18 cellular contexts compared by ENCODE assay signal in genomic region chr5:172509405-172509781, GRCh38. TPM values are rescaled to one million over a fixed set of nuclear protein-coding genes. Genes with fewer than 3 reads are reported as not detected.
DNase-seq lines count a peak whose midpoint lies in the region; ATAC-seq and TF ChIP-seq lines count a peak whose summit lies in the region.
"Had no signal": no experiment of that assay in that cellular context is flagged by ENCODE, and none has a peak within 500 bp of the region (broad histone marks: within the 10 kb centered on the region; RNA-seq: fewer than 3 reads in every experiment).

No MANE protein-coding gene starts in this region.

- intact Hi-C loops in activated CD8-positive, alpha-beta T cell treated with anti-CD3 and anti-CD28 coated beads for 36 hours (cut with micrococcal nuclease) = no loop called here
- intact Hi-C loops in cardiac septum (cut with DNase I) = loop anchor here (5.0 kb wide), 1 partner anchor 73 kb away; no protein-coding TSS in a partner anchor
- intact Hi-C loops in transverse colon (cut with DNase I; ENCODE audit: low total_unique reads) = no loop called here

- H3K4me3 Mint-ChIP-seq in activated CD8-positive, alpha-beta T cell treated with anti-CD3 and anti-CD28 coated beads, Interleukin-2, amount 10 ng/mL, durations not matched to agents 7 days and 5 days = no peak overlapping the region
- no peak overlapping the region for H3K4me3 Mint-ChIP-seq in activated CD8-positive, alpha-beta T cell treated with anti-CD3 and anti-CD28 coated beads for 36 hours
- H3K4me3 Mint-ChIP-seq in nephron progenitor cell = no peak overlapping the region
- H3K4me3 Mint-ChIP-seq: activated naive CD8-positive, alpha-beta T cell treated with anti-CD3 and anti-CD28 coated beads, Interleukin-2, amount 10 ng/mL, durations not matched to agents 7 days and 5 days; activated T-cell treated with anti-CD3 and anti-CD28 coated beads, Interleukin-2, amount 50 U/mL, for 24 hours; CD4-positive, alpha-beta T cell; T-helper 1 cell treated with Interleukin-12 subunit alpha and Interleukin-12 subunit beta and Interleukin-4 antibody, amounts not matched to agents 30 μg/mL and 1 μg/mL, for 36 hours had no signal

- peaks cover 6 to 9% (median 8%) of the 10 kb centered on the region in 4 donors for H3K4me1 ChIP-seq in transverse colon

- TF ChIP-seq CTCF in activated CD8-positive, alpha-beta T cell treated with anti-CD3 and anti-CD28 coated beads for 36 hours (IDR thresholded peaks at IDR 0.05) = no peak
- TF ChIP-seq CTCF in nephron progenitor cell (IDR thresholded peaks at IDR 0.05) = no peak
- no peak for TF ChIP-seq CTCF in transverse colon (IDR thresholded peaks at IDR 0.05)

- DNase-seq in activated CD8-positive, alpha-beta T cell treated with anti-CD3 and anti-CD28 coated beads, Interleukin-2, amount 10 ng/mL, durations not matched to agents 7 days and 5 days = peak; percentile 15
- no peak for DNase-seq in activated CD8-positive, alpha-beta T cell treated with anti-CD3 and anti-CD28 coated beads for 36 hours
- DNase-seq in cardiac septum (ENCODE audit: low spot score) (peak; percentile 75), nephron progenitor cell (no peak), transverse colon (peak; percentile 4), AG08396 (ENCODE audit: low spot score) (no peak)
- DNase-seq: activated CD4-positive, alpha-beta T cell treated with anti-CD3 and anti-CD28 coated beads for 1 hour; activated naive CD8-positive, alpha-beta T cell treated with anti-CD3 and anti-CD28 coated beads, Interleukin-2, amount 10 ng/mL, durations not matched to agents 7 days and 5 days; activated T-cell treated with anti-CD3 and anti-CD28 coated beads, Interleukin-2, amount 50 U/mL, for 24 hours; CD4-positive, alpha-beta T cell; foreskin melanocyte; NCI-H187 treated with DMSO at 0.1 percent for 48 hours; NCI-H526 treated with DMSO at 0.1 percent for 48 hours had no signal

- 75 to 90% methylated on average over 5 to 8 of the region's 8 CpGs for WGBS in transverse colon (ENCODE audit: low coverage in 1 of 2), 2 donors

- in situ Hi-C loops in transverse colon (cut with MboI; ENCODE audit: low pct_ligation_motif_present in 1 of 4, low pct_unique_long_range_greater_than_20kb in 1 of 4, low sequenced_read_pairs in 3 of 4) = no loop called here

- H3K36me3 Mint-ChIP-seq in activated CD8-positive, alpha-beta T cell treated with anti-CD3 and anti-CD28 coated beads, Interleukin-2, amount 10 ng/mL, durations not matched to agents 7 days and 5 days (ENCODE audit: low read depth) = no peaks in the 10 kb centered on the region
- H3K36me3 Mint-ChIP-seq in activated CD8-positive, alpha-beta T cell treated with anti-CD3 and anti-CD28 coated beads for 36 hours (ENCODE audit: low read depth) = no peaks in the 10 kb centered on the region
- H3K36me3 Mint-ChIP-seq in nephron progenitor cell (ENCODE audit: low read depth) = peaks cover 9% of the 10 kb centered on the region

- no peaks in the 10 kb centered on the region for H3K27me3 ChIP-seq in transverse colon

- TF ChIP-seq POLR2A in transverse colon (IDR thresholded peaks at IDR 0.05) = no peak

- no peak overlapping the region for H3K27ac Mint-ChIP-seq in activated CD8-positive, alpha-beta T cell treated with anti-CD3 and anti-CD28 coated beads, Interleukin-2, amount 10 ng/mL, durations not matched to agents 7 days and 5 days
- H3K27ac Mint-ChIP-seq in activated CD8-positive, alpha-beta T cell treated with anti-CD3 and anti-CD28 coated beads for 36 hours = no peak overlapping the region
- peak overlapping the region; percentile 27 for H3K27ac Mint-ChIP-seq in nephron progenitor cell
- H3K27ac Mint-ChIP-seq: activated naive CD8-positive, alpha-beta T cell treated with anti-CD3 and anti-CD28 coated beads, Interleukin-2, amount 10 ng/mL, durations not matched to agents 7 days and 5 days; activated T-cell treated with anti-CD3 and anti-CD28 coated beads, Interleukin-2, amount 50 U/mL, for 24 hours; CD4-positive, alpha-beta T cell; T-helper 1 cell treated with Interleukin-12 subunit alpha and Interleukin-12 subunit beta and Interleukin-4 antibody, amounts not matched to agents 30 μg/mL and 1 μg/mL, for 36 hours had no signal

- H3K9me3 ChIP-seq in transverse colon = peaks cover 0 to 15% of the 10 kb centered on the region in 2 donors

- no peaks in the 10 kb centered on the region for H3K4me1 Mint-ChIP-seq in activated CD8-positive, alpha-beta T cell treated with anti-CD3 and anti-CD28 coated beads, Interleukin-2, amount 10 ng/mL, durations not matched to agents 7 days and 5 days (ENCODE audit: low read depth)
- H3K4me1 Mint-ChIP-seq in activated CD8-positive, alpha-beta T cell treated with anti-CD3 and anti-CD28 coated beads for 36 hours (ENCODE audit: low read depth) = no peaks in the 10 kb centered on the region
- peaks cover 50% of the 10 kb centered on the region for H3K4me1 Mint-ChIP-seq in nephron progenitor cell
- H3K4me1 Mint-ChIP-seq: activated naive CD8-positive, alpha-beta T cell treated with anti-CD3 and anti-CD28 coated beads, Interleukin-2, amount 10 ng/mL, durations not matched to agents 7 days and 5 days had no signal

- POLR2A ChIA-PET in activated CD8-positive, alpha-beta T cell treated with anti-CD3 and anti-CD28 coated beads, Interleukin-2, amount 10 ng/mL, durations not matched to agents 7 days and 5 days (lab: Charles Lee) = no interaction called here
- POLR2A ChIA-PET in activated CD8-positive, alpha-beta T cell treated with anti-CD3 and anti-CD28 coated beads for 36 hours (lab: Charles Lee) = no interaction called here

- H3K4me3 ChIP-seq in transverse colon = no peak overlapping the region

- TF ChIP-seq EP300 in transverse colon (IDR thresholded peaks at IDR 0.05; ENCODE audit: low read depth) = no peak

- peaks cover 9% of the 10 kb centered on the region for H3K27me3 Mint-ChIP-seq in activated CD8-positive, alpha-beta T cell treated with anti-CD3 and anti-CD28 coated beads, Interleukin-2, amount 10 ng/mL, durations not matched to agents 7 days and 5 days (ENCODE audit: low read depth)
- peaks cover 17% of the 10 kb centered on the region for H3K27me3 Mint-ChIP-seq in activated CD8-positive, alpha-beta T cell treated with anti-CD3 and anti-CD28 coated beads for 36 hours
- peaks cover 2% of the 10 kb centered on the region for H3K27me3 Mint-ChIP-seq in nephron progenitor cell (ENCODE audit: low read depth, poor library complexity)

- no peaks in the 10 kb centered on the region for H3K36me3 ChIP-seq in transverse colon

- peaks cover 17% of the 10 kb centered on the region for H3K9me3 Mint-ChIP-seq in activated CD8-positive, alpha-beta T cell treated with anti-CD3 and anti-CD28 coated beads, Interleukin-2, amount 10 ng/mL, durations not matched to agents 7 days and 5 days (ENCODE audit: insufficient read depth)
- H3K9me3 Mint-ChIP-seq in activated CD8-positive, alpha-beta T cell treated with anti-CD3 and anti-CD28 coated beads for 36 hours = peaks cover 13% of the 10 kb centered on the region
- H3K9me3 Mint-ChIP-seq in nephron progenitor cell = peaks cover 39% of the 10 kb centered on the region

- no peak overlapping the region for H3K27ac ChIP-seq in transverse colon

- ATAC-seq in activated CD8-positive, alpha-beta T cell treated with anti-CD3 and anti-CD28 coated beads, Interleukin-2, amount 10 ng/mL, durations not matched to agents 7 days and 5 days = no peak
- no peak for ATAC-seq in activated CD8-positive, alpha-beta T cell treated with anti-CD3 and anti-CD28 coated beads for 36 hours
- ATAC-seq in HG03378 (IDR thresholded peaks at IDR 0.05; ENCODE audit: unreplicated experiment) (no peak), HG03521 (IDR thresholded peaks at IDR 0.05; ENCODE audit: unreplicated experiment) (no peak)
- ATAC-seq: HCT116, Panc1 had no signal

- CTCF ChIA-PET in activated CD8-positive, alpha-beta T cell treated with anti-CD3 and anti-CD28 coated beads, Interleukin-2, amount 10 ng/mL, durations not matched to agents 7 days and 5 days (lab: Charles Lee) = no interaction called here
- CTCF ChIA-PET in activated CD8-positive, alpha-beta T cell treated with anti-CD3 and anti-CD28 coated beads for 36 hours (lab: Charles Lee) = no interaction called here

RNA-seq across cellular contexts. Expression of gene SH3PXD2B, which starts 55.1 kb away (rescaled TPM):
- total RNA-seq in activated CD8-positive, alpha-beta T cell treated with anti-CD3 and anti-CD28 coated beads, Interleukin-2, amount 10 ng/mL, durations not matched to agents 7 days and 5 days = under 1 TPM; 0.21 to 0.23 TPM
- under 1 TPM; 0.38 to 0.47 TPM for total RNA-seq in activated CD8-positive, alpha-beta T cell treated with anti-CD3 and anti-CD28 coated beads for 36 hours
- total RNA-seq in cardiac septum (5.1 TPM), transverse colon (10 to 100 TPM; 10.2 to 26.6 (median 14.6) TPM)

Comparison
In these comparisons a context has a peak if more than half of its experiments do, and no peak if none do; other contexts are left out.
1. DNase-seq: peak in activated CD8-positive, alpha-beta T cell treated with anti-CD3 and anti-CD28 coated beads, Interleukin-2, amount 10 ng/mL, durations not matched to agents 7 days and 5 days (single experiment), cardiac septum (single experiment) and transverse colon (single experiment); none in activated CD8-positive, alpha-beta T cell treated with anti-CD3 and anti-CD28 coated beads for 36 hours (single experiment), nephron progenitor cell (single experiment) and AG08396 (single experiment).